Comparison of ENCODE assay signal across 18 cellular contexts in genomic region chr14:54759982-54760585, GRCh38.
A peak's percentile ranks its signal among the peaks of the same experiment; 100 is the strongest.
DNase-seq lines count a peak whose midpoint lies in the region; ATAC-seq lines count a peak whose summit lies in the region.
"Had no signal": no experiment of that assay in that cellular context is flagged by ENCODE, and none has a peak within 500 bp of the region (broad histone marks: within the 10 kb centered on the region; RNA-seq: fewer than 3 reads in every experiment).

No MANE protein-coding gene starts in this region.

- H3K27me3 ChIP-seq in H7 (ENCODE audit: control insufficient read depth, insufficient read depth, low read length) (no peaks in the 10 kb centered on the region), neuronal stem cell (ENCODE audit: control insufficient read depth in 3 of 3, insufficient read depth in 3 of 3, low read depth in 1 of 3, low read length in 3 of 3) (no peaks in the 10 kb centered on the region)
- H3K27me3 ChIP-seq: BLaER1 treated with 17β-estradiol and CSF1 and Interleukin-3, amounts not matched to agents 10 nM and 100 nM had no signal

- no peak overlapping the region for H3K4me2 ChIP-seq in neuronal stem cell (ENCODE audit: insufficient read depth, low read length, poor library complexity, severe bottlenecking)
- H3K4me2 ChIP-seq: A549; BLaER1 treated with 17β-estradiol and CSF1 and Interleukin-3, amounts not matched to agents 10 nM and 100 nM had no signal

- H4K8ac ChIP-seq in neuronal stem cell (ENCODE audit: low read depth, low read length) = no peak overlapping the region

- H3K27me3 Mint-ChIP-seq in activated naive CD4-positive, alpha-beta T cell treated with anti-CD3 and anti-CD28 coated beads, Interleukin-2, amount 10 ng/mL, durations not matched to agents 7 days and 5 days = peaks cover 13% of the 10 kb centered on the region
- H3K27me3 Mint-ChIP-seq: B cell had no signal

- H3K23ac ChIP-seq in neuronal stem cell (ENCODE audit: low read depth, low read length, poor library complexity) = no peak overlapping the region

- H3K9ac ChIP-seq in neuronal stem cell (ENCODE audit: low read depth, low read length, poor library complexity) = no peak overlapping the region
- H3K9ac ChIP-seq: BLaER1 treated with 17β-estradiol and CSF1 and Interleukin-3, amounts not matched to agents 10 nM and 100 nM had no signal

- H3K4me3 Mint-ChIP-seq in activated naive CD4-positive, alpha-beta T cell treated with anti-CD3 and anti-CD28 coated beads, Interleukin-2, amount 10 ng/mL, durations not matched to agents 7 days and 5 days = no peak overlapping the region
- H3K4me3 Mint-ChIP-seq: B cell; CD4-positive, alpha-beta T cell; CD8-positive, alpha-beta T cell had no signal

- no peak overlapping the region for H3K27ac ChIP-seq in neuronal stem cell (replicated peaks; ENCODE audit: low read length)
- H3K27ac ChIP-seq: 22Rv1; A549; BLaER1 treated with 17β-estradiol and CSF1 and Interleukin-3, amounts not matched to agents 10 nM and 100 nM; C4-2B had no signal

- H2AK5ac ChIP-seq in neuronal stem cell (ENCODE audit: low read depth, low read length) = no peak overlapping the region

- no peak overlapping the region for H3K4ac ChIP-seq in neuronal stem cell (ENCODE audit: low read length)

- H3K36me3 ChIP-seq in H7 (replicated peaks; ENCODE audit: control insufficient read depth, insufficient read depth, low read length) (peaks cover 9% of the 10 kb centered on the region), neuronal stem cell (replicated peaks in 1 of 2; ENCODE audit: control insufficient read depth in 2 of 2, insufficient read depth in 2 of 2, low read length in 2 of 2) (peaks cover 9 to 46% of the 10 kb centered on the region in 2 donors)

- no peaks in the 10 kb centered on the region for H3K9me3 Mint-ChIP-seq in activated naive CD4-positive, alpha-beta T cell treated with anti-CD3 and anti-CD28 coated beads, Interleukin-2, amount 10 ng/mL, durations not matched to agents 7 days and 5 days
- H3K9me3 Mint-ChIP-seq: CD4-positive, alpha-beta T cell; CD8-positive, alpha-beta T cell had no signal

- H3K79me1 ChIP-seq in neuronal stem cell (ENCODE audit: low read depth, low read length) = no peaks in the 10 kb centered on the region

- no peak overlapping the region for H3K27ac Mint-ChIP-seq in activated naive CD4-positive, alpha-beta T cell treated with anti-CD3 and anti-CD28 coated beads, Interleukin-2, amount 10 ng/mL, durations not matched to agents 7 days and 5 days
- H3K27ac Mint-ChIP-seq: B cell; CD4-positive, alpha-beta T cell; CD8-positive, alpha-beta T cell had no signal

- no peak overlapping the region for H2AFZ ChIP-seq in neuronal stem cell (ENCODE audit: low read length)

- no peaks in the 10 kb centered on the region for H3K9me3 ChIP-seq in neuronal stem cell (replicated peaks in 1 of 2; ENCODE audit: control insufficient read depth in 2 of 2, insufficient read depth in 1 of 2, low read depth in 1 of 2, low read length in 2 of 2)
- H3K9me3 ChIP-seq: A549; BLaER1 treated with 17β-estradiol and CSF1 and Interleukin-3, amounts not matched to agents 10 nM and 100 nM; Caco-2 had no signal

- H4K91ac ChIP-seq in neuronal stem cell (ENCODE audit: low read depth, low read length, poor library complexity) = no peak overlapping the region

- H2BK120ac ChIP-seq in neuronal stem cell (ENCODE audit: low read depth, low read length) = no peak overlapping the region

- no peak overlapping the region for H2BK5ac ChIP-seq in neuronal stem cell (ENCODE audit: low read length)

- H2BK12ac ChIP-seq in neuronal stem cell (ENCODE audit: low read length) = no peak overlapping the region

- ATAC-seq in HG03342 (IDR thresholded peaks at IDR 0.05; ENCODE audit: unreplicated experiment) = no peak
- ATAC-seq: A549; CD8-positive, alpha-beta T cell had no signal

- no CpG with 5 or more reads among the region's 33 CpGs for WGBS in neuronal stem cell (ENCODE audit: extremely low coverage in 2 of 2, insufficient read length in 2 of 2, insufficient replicate concordance in 1 of 2), 2 donors

- peak overlapping the region; percentile 13 for H3K18ac ChIP-seq in neuronal stem cell (ENCODE audit: low read length)

- peaks cover 22% of the 10 kb centered on the region for H3K4me1 Mint-ChIP-seq in activated naive CD4-positive, alpha-beta T cell treated with anti-CD3 and anti-CD28 coated beads, Interleukin-2, amount 10 ng/mL, durations not matched to agents 7 days and 5 days
- H3K4me1 Mint-ChIP-seq: B cell had no signal

- H3K14ac ChIP-seq in neuronal stem cell (ENCODE audit: low read length) = no peak overlapping the region

- no peaks in the 10 kb centered on the region for H3K36me3 Mint-ChIP-seq in activated naive CD4-positive, alpha-beta T cell treated with anti-CD3 and anti-CD28 coated beads, Interleukin-2, amount 10 ng/mL, durations not matched to agents 7 days and 5 days
- H3K36me3 Mint-ChIP-seq: CD8-positive, alpha-beta T cell had no signal

- CTCF ChIA-PET in activated naive CD4-positive, alpha-beta T cell treated with anti-CD3 and anti-CD28 coated beads, Interleukin-2, amount 10 ng/mL, durations not matched to agents 7 days and 5 days (lab: Charles Lee) = interaction anchor here (0.6 to 1.8 kb wide), 3 partner anchors 14 to 47 kb away, joined by 3 to 5 read pairs (median 3); no protein-coding TSS in a partner anchor

- H2BK15ac ChIP-seq in neuronal stem cell (ENCODE audit: low read length) = no peak overlapping the region

- H3K4me1 ChIP-seq in neuronal stem cell (ENCODE audit: control insufficient read depth in 2 of 2, insufficient read depth in 1 of 2, low read depth in 1 of 2, low read length in 2 of 2) = peaks cover 6% of the 10 kb centered on the region in 2 donors
- H3K4me1 ChIP-seq: A549, Caco-2 had no signal

- peak; percentile 14 for DNase-seq in activated naive CD4-positive, alpha-beta T cell treated with anti-CD3 and anti-CD28 coated beads, Interleukin-2, amount 10 ng/mL, durations not matched to agents 7 days and 5 days
- no peak for DNase-seq in activated naive CD4-positive, alpha-beta T cell (lab: John Stamatoyannopoulos, UW)
- peak; percentile 37 for DNase-seq in H7
- DNase-seq in neuronal stem cell (ENCODE audit: low spot score) = no peak
- DNase-seq in NCI-H1105 treated with DMSO at 0.1 percent for 48 hours (lab: John Stamatoyannopoulos, UW) = no peak
- DNase-seq: AML-193; Caco-2; Calu3; CD4-positive, alpha-beta T cell; CD8-positive, alpha-beta T cell; DMS79 treated with DMSO at 0.1 percent for 48 hours; GF-D8 had no signal

- H3K4me3 ChIP-seq in H7 (ENCODE audit: insufficient read depth, low read depth, low read length) (no peak overlapping the region), neuronal stem cell (ENCODE audit: low read length in 2 of 2) (no peak overlapping the region)
- H3K4me3 ChIP-seq: A549; BLaER1 treated with 17β-estradiol and CSF1 and Interleukin-3, amounts not matched to agents 10 nM and 100 nM had no signal

Comparison
In these comparisons a context has a peak if more than half of its experiments do, and no peak if none do; other contexts are left out.
1. DNase-seq: peak in activated naive CD4-positive, alpha-beta T cell treated with anti-CD3 and anti-CD28 coated beads, Interleukin-2, amount 10 ng/mL, durations not matched to agents 7 days and 5 days (single experiment) and H7 (single experiment); none in activated naive CD4-positive, alpha-beta T cell (0 of 4), neuronal stem cell (single experiment) and NCI-H1105 treated with DMSO at 0.1 percent for 48 hours (single experiment).